Comparison of ENCODE assay signal across 8 cellular contexts in the genomic region with DNA sequence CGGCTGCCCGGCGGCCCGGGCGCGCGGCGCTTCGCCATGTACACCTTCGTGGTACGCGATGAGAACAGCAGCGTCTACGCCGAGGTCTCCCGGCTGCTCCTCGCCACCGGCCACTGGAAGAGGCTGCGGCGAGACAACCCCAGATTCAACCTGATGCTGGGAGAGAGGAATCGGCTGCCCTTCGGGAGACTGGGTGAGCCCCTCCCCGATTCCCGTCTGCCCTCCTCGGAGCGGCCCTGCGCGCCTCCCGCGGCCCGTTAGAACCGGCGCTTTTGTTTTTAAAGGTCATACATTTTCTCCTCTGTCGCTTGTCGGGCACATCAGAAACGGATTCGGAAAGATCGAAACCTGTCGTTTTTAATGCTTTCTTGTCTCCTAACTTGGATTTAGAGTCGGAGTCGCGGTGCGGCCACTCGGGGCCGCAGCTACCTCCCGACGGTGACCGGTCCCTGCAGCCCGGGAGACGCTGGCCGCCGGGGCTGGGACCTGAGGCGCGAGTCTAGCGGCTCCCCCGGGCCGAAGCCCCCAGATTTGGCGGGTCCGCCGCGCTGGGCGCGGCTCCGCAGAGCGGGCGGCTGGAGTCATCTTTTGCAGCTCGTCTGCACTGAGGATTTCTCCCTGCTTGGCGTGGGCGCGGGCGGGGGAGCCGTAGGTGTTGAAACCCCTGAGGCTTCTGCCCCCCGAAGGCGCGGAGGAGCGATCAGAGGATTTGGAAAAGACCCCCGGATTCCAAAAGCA. TPM values are rescaled to one million over a fixed set of nuclear protein-coding genes. Genes with fewer than 3 reads are reported as not detected.
DNase-seq lines count a peak whose midpoint lies in the region; ATAC-seq and TF ChIP-seq lines count a peak whose summit lies in the region.

No MANE protein-coding gene starts in this region.

- peak overlapping the region; percentile 76 for H3K4me2 ChIP-seq in DND-41 (ENCODE audit: insufficient read depth, low read length)

- H3K36me3 Mint-ChIP-seq in activated CD4-positive, alpha-beta memory T cell treated with anti-CD3 and anti-CD28 coated beads, Interleukin-2, amount 10 ng/mL, durations not matched to agents 7 days and 5 days (ENCODE audit: low read depth) = peaks cover 32% of the 10 kb centered on the region
- H3K36me3 Mint-ChIP-seq in effector memory CD8-positive, alpha-beta T cell (ENCODE audit: insufficient read depth) = peaks cover 9% of the 10 kb centered on the region
- H3K36me3 Mint-ChIP-seq in memory B cell = no peaks in the 10 kb centered on the region

- no peaks in the 10 kb centered on the region for H3K27me3 Mint-ChIP-seq in activated CD4-positive, alpha-beta memory T cell treated with anti-CD3 and anti-CD28 coated beads, Interleukin-2, amount 10 ng/mL, durations not matched to agents 7 days and 5 days
- H3K27me3 Mint-ChIP-seq in effector memory CD8-positive, alpha-beta T cell = no peaks in the 10 kb centered on the region
- H3K27me3 Mint-ChIP-seq in memory B cell = no peaks in the 10 kb centered on the region

- CTCF ChIA-PET in activated CD4-positive, alpha-beta memory T cell treated with anti-CD3 and anti-CD28 coated beads, Interleukin-2, amount 10 ng/mL, durations not matched to agents 7 days and 5 days (lab: Charles Lee) = interaction anchor here (0.7 to 1.3 kb wide), 3 partner anchors 10 to 459 kb away, joined by 3 to 5 read pairs (median 4); no protein-coding TSS in a partner anchor

- H2AFZ ChIP-seq in DND-41 (ENCODE audit: low read depth, low read length) = peak overlapping the region; percentile 83

- peaks cover 40% of the 10 kb centered on the region for H3K4me1 ChIP-seq in DND-41 (ENCODE audit: insufficient read depth, low read length)

- POLR2A ChIA-PET in activated CD4-positive, alpha-beta memory T cell treated with anti-CD3 and anti-CD28 coated beads, Interleukin-2, amount 10 ng/mL, durations not matched to agents 7 days and 5 days (lab: Charles Lee) = interaction anchor here (0.8 to 2.0 kb wide), 4 partner anchors 30 to 102 kb away, joined by 3 to 14 read pairs (median 4); partner anchors contain the start of genes CHCHD5 and POLR1B

- peak overlapping the region; percentile 87 for H3K9ac ChIP-seq in DND-41 (ENCODE audit: low read depth, low read length)

- H3K4me3 Mint-ChIP-seq in activated CD4-positive, alpha-beta memory T cell treated with anti-CD3 and anti-CD28 coated beads, Interleukin-2, amount 10 ng/mL, durations not matched to agents 7 days and 5 days = peak overlapping the region; percentile 87
- peak overlapping the region; percentile 86 to 95 for H3K4me3 Mint-ChIP-seq in effector memory CD8-positive, alpha-beta T cell
- H3K4me3 Mint-ChIP-seq in memory B cell = peak overlapping the region; percentile 97

- H4K20me1 ChIP-seq in DND-41 (ENCODE audit: insufficient read depth, low read length) = peaks cover 9% of the 10 kb centered on the region

- peak overlapping the region; percentile 82 for H3K27ac Mint-ChIP-seq in activated CD4-positive, alpha-beta memory T cell treated with anti-CD3 and anti-CD28 coated beads, Interleukin-2, amount 10 ng/mL, durations not matched to agents 7 days and 5 days
- H3K27ac Mint-ChIP-seq in effector memory CD8-positive, alpha-beta T cell = peak overlapping the region; percentile 66 to 88
- H3K27ac Mint-ChIP-seq in memory B cell = peak overlapping the region; percentile 86

- no peaks in the 10 kb centered on the region for H3K9me3 Mint-ChIP-seq in activated CD4-positive, alpha-beta memory T cell treated with anti-CD3 and anti-CD28 coated beads, Interleukin-2, amount 10 ng/mL, durations not matched to agents 7 days and 5 days
- no peaks in the 10 kb centered on the region for H3K9me3 Mint-ChIP-seq in effector memory CD8-positive, alpha-beta T cell
- H3K9me3 Mint-ChIP-seq in memory B cell = no peaks in the 10 kb centered on the region

- TF ChIP-seq CTCF in DND-41 (IDR thresholded peaks at IDR 0.05; ENCODE audit: borderline replicate concordance, extremely low read depth, low read length, poor library complexity, severe bottlenecking) = no peak

- H3K27me3 ChIP-seq in DND-41 (ENCODE audit: insufficient read depth, low read length, poor library complexity) = no peaks in the 10 kb centered on the region

- H3K9me3 ChIP-seq in DND-41 (ENCODE audit: insufficient read depth, low read length, severe bottlenecking) = no peaks in the 10 kb centered on the region

- H3K36me3 ChIP-seq in DND-41 (ENCODE audit: insufficient read depth, low read length) = peaks cover 30% of the 10 kb centered on the region

- peak overlapping the region; percentile 81 to 97 for H3K4me3 ChIP-seq in DND-41 (ENCODE audit: low read depth in 1 of 2, low read length in 2 of 2)

- peaks cover 52% of the 10 kb centered on the region for H3K79me2 ChIP-seq in DND-41 (ENCODE audit: insufficient read depth, low read length)

- DNase-seq in DND-41 (peak; percentile 54), NAMALWA (ENCODE audit: low spot score) (peak; percentile 47), memory B cell (ENCODE audit: low spot score in 2 of 2) (peak; percentile 16 to 43)
- DNase-seq in activated CD4-positive, alpha-beta memory T cell treated with anti-CD3 and anti-CD28 coated beads, Interleukin-2, amount 10 ng/mL, durations not matched to agents 7 days and 5 days = peak; percentile 37
- DNase-seq in effector memory CD8-positive, alpha-beta T cell = peak; percentile 7 to 35 (median 15)
- DNase-seq in stimulated activated naive CD4-positive, alpha-beta T cell (lab: John Stamatoyannopoulos, UW) = peak in 5 of 6 experiments; percentile 5 to 43 (median 27)

- peaks cover 40% of the 10 kb centered on the region for H3K4me1 Mint-ChIP-seq in activated CD4-positive, alpha-beta memory T cell treated with anti-CD3 and anti-CD28 coated beads, Interleukin-2, amount 10 ng/mL, durations not matched to agents 7 days and 5 days
- H3K4me1 Mint-ChIP-seq in effector memory CD8-positive, alpha-beta T cell (ENCODE audit: low read depth in 2 of 2) = peaks cover 24 to 25% of the 10 kb centered on the region in 2 donors
- H3K4me1 Mint-ChIP-seq in memory B cell = peaks cover 22% of the 10 kb centered on the region

- ATAC-seq in DND-41 (ENCODE audit: insufficient read depth, low read depth) (peak; percentile 34), GM21825 (IDR thresholded peaks at IDR 0.05; ENCODE audit: unreplicated experiment) (peak; percentile 11), memory B cell (ENCODE audit: low read depth) (peak; percentile 14), HG02885 (IDR thresholded peaks at IDR 0.05; ENCODE audit: poor library complexity, unreplicated experiment) (no peak)
- peak; percentile 4 for ATAC-seq in effector memory CD8-positive, alpha-beta T cell (replicated peaks)

- H3K27ac ChIP-seq in DND-41 (ENCODE audit: low read length) = peak overlapping the region; percentile 74

RNA-seq across cellular contexts. Expression of gene TTL, which starts 0.5 kb away (rescaled TPM):
- total RNA-seq in activated CD4-positive, alpha-beta memory T cell treated with anti-CD3 and anti-CD28 coated beads, Interleukin-2, amount 10 ng/mL, durations not matched to agents 7 days and 5 days = 10 to 100 TPM; 31.8 to 33.2 TPM

RNA-seq across cellular contexts. Expression of gene RGPD8, which starts 49.0 kb away (rescaled TPM):
- total RNA-seq in activated CD4-positive, alpha-beta memory T cell treated with anti-CD3 and anti-CD28 coated beads, Interleukin-2, amount 10 ng/mL, durations not matched to agents 7 days and 5 days = 1 to 10 TPM; 7.9 to 9.5 TPM

RNA-seq across cellular contexts. Expression of gene POLR1B, which starts 59.8 kb away (rescaled TPM):
- 10 to 100 TPM; 23.5 to 29.0 TPM for total RNA-seq in activated CD4-positive, alpha-beta memory T cell treated with anti-CD3 and anti-CD28 coated beads, Interleukin-2, amount 10 ng/mL, durations not matched to agents 7 days and 5 days
